In genomic region chr3:72152551-72153476, GRCh38 we compare ENCODE assay signal across 1 cellular context.
A peak's percentile ranks its signal among the peaks of the same experiment; 100 is the strongest.
TF ChIP-seq lines count a peak whose summit lies in the region.

No MANE protein-coding gene starts in this region.

TF ChIP-seq in HepG2, 621 proteins besides CTCF, POLR2A, EP300 and RAD21 (continued from another document and continues in another):
- peak; percentile 99 for TF ChIP-seq PRDM10 (CRISPR knock-in tag; IDR thresholded peaks at IDR 0.05; ENCODE audit: low read depth)
- no peak for TF ChIP-seq TEAD2 (CRISPR knock-in tag; IDR thresholded peaks at IDR 0.05)
- no peak for TF ChIP-seq SCMH1 (CRISPR knock-in tag; IDR thresholded peaks at IDR 0.05; ENCODE audit: borderline replicate concordance)
- TF ChIP-seq, protein P1, sequence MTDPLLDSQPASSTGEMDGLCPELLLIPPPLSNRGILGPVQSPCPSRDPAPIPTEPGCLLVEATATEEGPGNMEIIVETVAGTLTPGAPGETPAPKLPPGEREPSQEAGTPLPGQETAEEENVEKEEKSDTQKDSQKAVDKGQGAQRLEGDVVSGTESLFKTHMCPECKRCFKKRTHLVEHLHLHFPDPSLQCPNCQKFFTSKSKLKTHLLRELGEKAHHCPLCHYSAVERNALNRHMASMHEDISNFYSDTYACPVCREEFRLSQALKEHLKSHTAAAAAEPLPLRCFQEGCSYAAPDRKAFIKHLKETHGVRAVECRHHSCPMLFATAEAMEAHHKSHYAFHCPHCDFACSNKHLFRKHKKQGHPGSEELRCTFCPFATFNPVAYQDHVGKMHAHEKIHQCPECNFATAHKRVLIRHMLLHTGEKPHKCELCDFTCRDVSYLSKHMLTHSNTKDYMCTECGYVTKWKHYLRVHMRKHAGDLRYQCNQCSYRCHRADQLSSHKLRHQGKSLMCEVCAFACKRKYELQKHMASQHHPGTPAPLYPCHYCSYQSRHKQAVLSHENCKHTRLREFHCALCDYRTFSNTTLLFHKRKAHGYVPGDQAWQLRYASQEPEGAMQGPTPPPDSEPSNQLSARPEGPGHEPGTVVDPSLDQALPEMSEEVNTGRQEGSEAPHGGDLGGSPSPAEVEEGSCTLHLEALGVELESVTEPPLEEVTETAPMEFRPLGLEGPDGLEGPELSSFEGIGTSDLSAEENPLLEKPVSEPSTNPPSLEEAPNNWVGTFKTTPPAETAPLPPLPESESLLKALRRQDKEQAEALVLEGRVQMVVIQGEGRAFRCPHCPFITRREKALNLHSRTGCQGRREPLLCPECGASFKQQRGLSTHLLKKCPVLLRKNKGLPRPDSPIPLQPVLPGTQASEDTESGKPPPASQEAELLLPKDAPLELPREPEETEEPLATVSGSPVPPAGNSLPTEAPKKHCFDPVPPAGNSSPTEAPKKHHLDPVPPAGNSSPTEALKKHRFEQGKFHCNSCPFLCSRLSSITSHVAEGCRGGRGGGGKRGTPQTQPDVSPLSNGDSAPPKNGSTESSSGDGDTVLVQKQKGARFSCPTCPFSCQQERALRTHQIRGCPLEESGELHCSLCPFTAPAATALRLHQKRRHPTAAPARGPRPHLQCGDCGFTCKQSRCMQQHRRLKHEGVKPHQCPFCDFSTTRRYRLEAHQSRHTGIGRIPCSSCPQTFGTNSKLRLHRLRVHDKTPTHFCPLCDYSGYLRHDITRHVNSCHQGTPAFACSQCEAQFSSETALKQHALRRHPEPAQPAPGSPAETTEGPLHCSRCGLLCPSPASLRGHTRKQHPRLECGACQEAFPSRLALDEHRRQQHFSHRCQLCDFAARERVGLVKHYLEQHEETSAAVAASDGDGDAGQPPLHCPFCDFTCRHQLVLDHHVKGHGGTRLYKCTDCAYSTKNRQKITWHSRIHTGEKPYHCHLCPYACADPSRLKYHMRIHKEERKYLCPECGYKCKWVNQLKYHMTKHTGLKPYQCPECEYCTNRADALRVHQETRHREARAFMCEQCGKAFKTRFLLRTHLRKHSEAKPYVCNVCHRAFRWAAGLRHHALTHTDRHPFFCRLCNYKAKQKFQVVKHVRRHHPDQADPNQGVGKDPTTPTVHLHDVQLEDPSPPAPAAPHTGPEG (CRISPR knock-in tag; IDR thresholded peaks at IDR 0.05), result no peak
- TF ChIP-seq, protein P2, sequence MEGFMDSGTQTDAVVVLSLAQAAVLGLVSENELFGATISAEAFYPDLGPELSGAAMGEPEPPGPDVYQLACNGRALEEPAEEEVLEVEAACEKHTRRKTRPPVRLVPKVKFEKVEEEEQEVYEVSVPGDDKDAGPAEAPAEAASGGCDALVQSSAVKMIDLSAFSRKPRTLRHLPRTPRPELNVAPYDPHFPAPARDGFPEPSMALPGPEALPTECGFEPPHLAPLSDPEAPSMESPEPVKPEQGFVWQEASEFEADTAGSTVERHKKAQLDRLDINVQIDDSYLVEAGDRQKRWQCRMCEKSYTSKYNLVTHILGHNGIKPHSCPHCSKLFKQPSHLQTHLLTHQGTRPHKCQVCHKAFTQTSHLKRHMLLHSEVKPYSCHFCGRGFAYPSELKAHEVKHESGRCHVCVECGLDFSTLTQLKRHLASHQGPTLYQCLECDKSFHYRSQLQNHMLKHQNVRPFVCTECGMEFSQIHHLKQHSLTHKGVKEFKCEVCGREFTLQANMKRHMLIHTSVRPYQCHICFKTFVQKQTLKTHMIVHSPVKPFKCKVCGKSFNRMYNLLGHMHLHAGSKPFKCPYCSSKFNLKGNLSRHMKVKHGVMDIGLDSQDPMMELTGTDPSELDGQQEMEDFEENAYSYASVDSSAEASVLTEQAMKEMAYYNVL (CRISPR knock-in tag; IDR thresholded peaks at IDR 0.05; ENCODE audit: borderline replicate concordance), result no peak; the same call in 1 of the 2 replicates
- no peak for TF ChIP-seq ZNF781 (CRISPR knock-in tag; IDR thresholded peaks at IDR 0.05; ENCODE audit: borderline replicate concordance, not compliant biosample characterization)
- no peak for TF ChIP-seq ZNF775 (CRISPR knock-in tag; IDR thresholded peaks at IDR 0.05; ENCODE audit: borderline replicate concordance)
- no peak for TF ChIP-seq CREB1 (IDR thresholded peaks at IDR 0.05)
- no peak for TF ChIP-seq CREB1 (CRISPR knock-in tag; IDR thresholded peaks at IDR 0.05)
- TF ChIP-seq ELF3 (CRISPR knock-in tag; IDR thresholded peaks at IDR 0.05), result peak; percentile 34; the same call in 1 of the 2 replicates
- no peak for TF ChIP-seq HBP1 (CRISPR knock-in tag; IDR thresholded peaks at IDR 0.05; ENCODE audit: low read depth)
- peak; percentile 1; the same call in 1 of the 2 replicates for TF ChIP-seq ZMYM3 (CRISPR knock-in tag; IDR thresholded peaks at IDR 0.05)
- 0 out of 2 replicates have a peak, but pooled peaks have one; percentile 27 for TF ChIP-seq PAXIP1 (CRISPR knock-in tag; conservative IDR thresholded peaks at IDR 0.05)
- TF ChIP-seq ZNF160 (CRISPR knock-in tag; IDR thresholded peaks at IDR 0.05), result 0 out of 2 replicates have a peak, but pooled peaks have one; percentile 70
- peak; percentile 71; the same call in 1 of the 2 replicates for TF ChIP-seq ZC3H13 (CRISPR knock-in tag; IDR thresholded peaks at IDR 0.05)
- TF ChIP-seq ARHGAP35 (CRISPR knock-in tag; IDR thresholded peaks at IDR 0.05; ENCODE audit: borderline replicate concordance), result no peak
- no peak for TF ChIP-seq FOXO1 (CRISPR knock-in tag; IDR thresholded peaks at IDR 0.05)
- 0 out of 2 replicates have a peak, but pooled peaks have one; percentile 14 for TF ChIP-seq ZNF546 (CRISPR knock-in tag; conservative IDR thresholded peaks at IDR 0.05)
- TF ChIP-seq, protein P3, sequence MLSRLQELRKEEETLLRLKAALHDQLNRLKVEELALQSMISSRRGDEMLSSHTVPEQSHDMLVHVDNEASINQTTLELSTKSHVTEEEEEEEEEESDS (CRISPR knock-in tag; IDR thresholded peaks at IDR 0.05; ENCODE audit: borderline replicate concordance), result no peak
- TF ChIP-seq HDAC1 (CRISPR knock-in tag; IDR thresholded peaks at IDR 0.05), result no peak
- TF ChIP-seq, protein P4, sequence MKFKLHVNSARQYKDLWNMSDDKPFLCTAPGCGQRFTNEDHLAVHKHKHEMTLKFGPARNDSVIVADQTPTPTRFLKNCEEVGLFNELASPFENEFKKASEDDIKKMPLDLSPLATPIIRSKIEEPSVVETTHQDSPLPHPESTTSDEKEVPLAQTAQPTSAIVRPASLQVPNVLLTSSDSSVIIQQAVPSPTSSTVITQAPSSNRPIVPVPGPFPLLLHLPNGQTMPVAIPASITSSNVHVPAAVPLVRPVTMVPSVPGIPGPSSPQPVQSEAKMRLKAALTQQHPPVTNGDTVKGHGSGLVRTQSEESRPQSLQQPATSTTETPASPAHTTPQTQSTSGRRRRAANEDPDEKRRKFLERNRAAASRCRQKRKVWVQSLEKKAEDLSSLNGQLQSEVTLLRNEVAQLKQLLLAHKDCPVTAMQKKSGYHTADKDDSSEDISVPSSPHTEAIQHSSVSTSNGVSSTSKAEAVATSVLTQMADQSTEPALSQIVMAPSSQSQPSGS (CRISPR knock-in tag; IDR thresholded peaks at IDR 0.05), result peak; percentile 47; the same call in 1 of the 2 replicates
- no peak for TF ChIP-seq NR3C1 (CRISPR knock-in tag; IDR thresholded peaks at IDR 0.05)
- no peak for TF ChIP-seq ZNF30 (CRISPR knock-in tag; IDR thresholded peaks at IDR 0.05)
- TF ChIP-seq HNRNPK (IDR thresholded peaks at IDR 0.05; ENCODE audit: low read depth, low read length, poor library complexity, severe bottlenecking), result no peak
- peak; percentile 21; the same call in 1 of the 2 replicates for TF ChIP-seq GABPB1 (CRISPR knock-in tag; IDR thresholded peaks at IDR 0.05)
- TF ChIP-seq, protein P5, sequence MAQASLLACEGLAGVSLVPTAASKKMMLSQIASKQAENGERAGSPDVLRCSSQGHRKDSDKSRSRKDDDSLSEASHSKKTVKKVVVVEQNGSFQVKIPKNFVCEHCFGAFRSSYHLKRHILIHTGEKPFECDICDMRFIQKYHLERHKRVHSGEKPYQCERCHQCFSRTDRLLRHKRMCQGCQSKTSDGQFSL (CRISPR knock-in tag; IDR thresholded peaks at IDR 0.05), result peak; percentile 65; the same call in 1 of the 2 replicates
- no peak for TF ChIP-seq ZNF335 (CRISPR knock-in tag; IDR thresholded peaks at IDR 0.05)
- no peak for TF ChIP-seq GZF1 (CRISPR knock-in tag; IDR thresholded peaks at IDR 0.05)
- no peak for TF ChIP-seq ZNF747 (CRISPR knock-in tag; IDR thresholded peaks at IDR 0.05; ENCODE audit: borderline replicate concordance)
- TF ChIP-seq SP1 (IDR thresholded peaks at IDR 0.05), result no peak
- 0 out of 2 replicates have a peak, but pooled peaks have one; percentile 5 for TF ChIP-seq SP1 (CRISPR knock-in tag; IDR thresholded peaks at IDR 0.05)
- TF ChIP-seq HMGXB4 (CRISPR knock-in tag; IDR thresholded peaks at IDR 0.05; ENCODE audit: borderline replicate concordance in 1 of 2, low read depth in 1 of 2), result peak; percentile 23 to 46; a peak in 1 of 4 replicates
- 0 out of 2 replicates have a peak, but pooled peaks have one; percentile 28 for TF ChIP-seq ZFP1 (CRISPR knock-in tag; IDR thresholded peaks at IDR 0.05)
- TF ChIP-seq, protein P6, sequence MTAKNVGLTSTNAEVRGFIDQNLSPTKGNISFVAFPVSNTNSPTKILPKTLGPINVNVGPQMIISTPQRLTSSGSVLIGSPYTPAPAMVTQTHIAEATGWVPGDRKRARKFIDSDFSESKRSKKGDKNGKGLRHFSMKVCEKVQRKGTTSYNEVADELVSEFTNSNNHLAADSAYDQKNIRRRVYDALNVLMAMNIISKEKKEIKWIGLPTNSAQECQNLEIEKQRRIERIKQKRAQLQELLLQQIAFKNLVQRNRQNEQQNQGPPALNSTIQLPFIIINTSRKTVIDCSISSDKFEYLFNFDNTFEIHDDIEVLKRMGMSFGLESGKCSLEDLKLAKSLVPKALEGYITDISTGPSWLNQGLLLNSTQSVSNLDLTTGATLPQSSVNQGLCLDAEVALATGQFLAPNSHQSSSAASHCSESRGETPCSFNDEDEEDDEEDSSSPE (CRISPR knock-in tag; IDR thresholded peaks at IDR 0.05), result no peak
- TF ChIP-seq ZNF253 (CRISPR knock-in tag; IDR thresholded peaks at IDR 0.05; ENCODE audit: borderline replicate concordance), result no peak
